Comparison of ENCODE assay signal across 8 cellular contexts in genomic region chr19:41363753-41364545, GRCh38. TPM values are rescaled to one million over a fixed set of nuclear protein-coding genes. Genes with fewer than 3 reads are reported as not detected.
DNase-seq lines count a peak whose midpoint lies in the region; ATAC-seq lines count a peak whose summit lies in the region.

B9D2 (minus strand) TSS chr19:41364149; CDS start chr19:41363519, 630 bp downstream.

- peak within 1 kb of the TSS; percentile 88 for H3K4me3 Mint-ChIP-seq in dendritic cell treated with granulocyte-macrophage colony-stimulating factor and Interleukin-4, amounts not matched to agents 40 ng/mL and 50 ng/mL, for 4 days

- DNase-seq in NCI-H748 (lab: John Stamatoyannopoulos, UW; ENCODE audit: unreplicated experiment) (peak; percentile 99), left lobe of liver (ENCODE audit: low spot score) (peak; percentile 98)
- DNase-seq in activated CD4-positive, alpha-beta T cell treated with anti-CD3 and anti-CD28 coated beads, Interleukin-2, amount 50 U/mL, for 1 hour = peak; percentile 98
- DNase-seq in stimulated activated CD4-positive, alpha-beta T cell treated with anti-CD3 and anti-CD28 coated beads, Interleukin-2, amount 100 ng/mL, for 4 hours (ENCODE audit: low read depth) = peak; percentile 98

- peak within 1 kb of the TSS; percentile 100 for H3K27ac Mint-ChIP-seq in dendritic cell treated with granulocyte-macrophage colony-stimulating factor and Interleukin-4, amounts not matched to agents 40 ng/mL and 50 ng/mL, for 4 days

- H3K9me3 ChIP-seq in BLaER1 treated with 17β-estradiol and CSF1 and Interleukin-3, amounts not matched to agents 10 nM and 100 nM (replicated peaks in 1 of 11) = no peaks in the 10 kb centered on the region

- peaks cover 0 to 18% (median 7%) of the 10 kb centered on the region in 11 experiments; a peak in 9 of 22 replicates for H3K36me3 ChIP-seq in BLaER1 treated with 17β-estradiol and CSF1 and Interleukin-3, amounts not matched to agents 10 nM and 100 nM

- H3K27me3 ChIP-seq in BLaER1 treated with 17β-estradiol and CSF1 and Interleukin-3, amounts not matched to agents 10 nM and 100 nM = no peaks in the 10 kb centered on the region

- intact Hi-C loops in dendritic cell treated with granulocyte-macrophage colony-stimulating factor and Interleukin-4, amounts not matched to agents 40 ng/mL and 50 ng/mL, for 4 days (cut with micrococcal nuclease) = loop anchor here (2.0 kb wide), 2 partner anchors 33 to 75 kb away; partner anchors contain the start of genes BCKDHA, DMAC2 and EXOSC5

- H3K9me3 Mint-ChIP-seq in dendritic cell treated with granulocyte-macrophage colony-stimulating factor and Interleukin-4, amounts not matched to agents 40 ng/mL and 50 ng/mL, for 4 days = no peaks in the 10 kb centered on the region

- H4K20me1 ChIP-seq in BLaER1 treated with 17β-estradiol and CSF1 and Interleukin-3, amounts not matched to agents 10 nM and 100 nM = no peaks in the 10 kb centered on the region; a peak in 1 of 22 replicates

- H3K36me3 Mint-ChIP-seq in dendritic cell treated with granulocyte-macrophage colony-stimulating factor and Interleukin-4, amounts not matched to agents 40 ng/mL and 50 ng/mL, for 4 days (ENCODE audit: low read depth) = peaks cover 7% of the 10 kb centered on the region

- peak within 1 kb of the TSS; percentile 87 to 99 (median 97) for H3K9ac ChIP-seq in BLaER1 treated with 17β-estradiol and CSF1 and Interleukin-3, amounts not matched to agents 10 nM and 100 nM

- peak within 1 kb of the TSS; percentile 76 to 96 (median 89) for H3K4me2 ChIP-seq in BLaER1 treated with 17β-estradiol and CSF1 and Interleukin-3, amounts not matched to agents 10 nM and 100 nM

- H3K4me1 ChIP-seq in BLaER1 treated with 17β-estradiol and CSF1 and Interleukin-3, amounts not matched to agents 10 nM and 100 nM = peaks cover 30 to 62% (median 49%) of the 10 kb centered on the region in 10 experiments

- ATAC-seq in GM19351 (IDR thresholded peaks at IDR 0.05; ENCODE audit: unreplicated experiment) (peak; percentile 83), HG03521 (IDR thresholded peaks at IDR 0.05; ENCODE audit: unreplicated experiment) (peak; percentile 80), left lobe of liver (peak; percentile 96)

- peaks cover 52% of the 10 kb centered on the region for H3K4me1 Mint-ChIP-seq in dendritic cell treated with granulocyte-macrophage colony-stimulating factor and Interleukin-4, amounts not matched to agents 40 ng/mL and 50 ng/mL, for 4 days (ENCODE audit: low read depth)

- H3K4me3 ChIP-seq in BLaER1 treated with 17β-estradiol and CSF1 and Interleukin-3, amounts not matched to agents 10 nM and 100 nM = peak within 1 kb of the TSS; percentile 62 to 78 (median 70)

- no peaks in the 10 kb centered on the region for H3K27me3 Mint-ChIP-seq in dendritic cell treated with granulocyte-macrophage colony-stimulating factor and Interleukin-4, amounts not matched to agents 40 ng/mL and 50 ng/mL, for 4 days

- peak within 1 kb of the TSS; percentile 89 to 100 (median 98) for H3K27ac ChIP-seq in BLaER1 treated with 17β-estradiol and CSF1 and Interleukin-3, amounts not matched to agents 10 nM and 100 nM

RNA-seq across cellular contexts. Expression of gene B9D2, which starts in this region (rescaled TPM):
- 2.1 TPM for total RNA-seq in left lobe of liver

Comparison
In these comparisons a context has a peak if more than half of its experiments do, and no peak if none do; other contexts are left out.
1. Peak in every context shown above with its lines: DNase-seq, ATAC-seq, H3K4me3 ChIP-seq and H3K27ac ChIP-seq.